Comparison of ENCODE assay signal across 15 cellular contexts in genomic region chr3:10645800-10646199, GRCh38.
DNase-seq lines count a peak whose midpoint lies in the region; ATAC-seq and TF ChIP-seq lines count a peak whose summit lies in the region.
"Had no signal": no experiment of that assay in that cellular context is flagged by ENCODE, and none has a peak within 500 bp of the region (broad histone marks: within the 10 kb centered on the region; RNA-seq: fewer than 3 reads in every experiment).

No MANE protein-coding gene starts in this region.

- peaks cover 5 to 39% (median 20%) of the 10 kb centered on the region in 5 donors for H3K27me3 Mint-ChIP-seq in naive thymus-derived CD8-positive, alpha-beta T cell
- peaks cover 33% of the 10 kb centered on the region for H3K27me3 Mint-ChIP-seq in progenitor cell of endocrine pancreas

- peaks cover 0 to under 1% (median 0%) of the 10 kb centered on the region in 3 donors for H3K36me3 Mint-ChIP-seq in naive thymus-derived CD8-positive, alpha-beta T cell
- no peaks in the 10 kb centered on the region for H3K36me3 Mint-ChIP-seq in progenitor cell of endocrine pancreas (ENCODE audit: insufficient read depth)
- H3K36me3 Mint-ChIP-seq: CD14-positive monocyte; CD4-positive, alpha-beta memory T cell had no signal

- peak; percentile 13 for DNase-seq in activated CD8-positive, alpha-beta memory T cell treated with anti-CD3 and anti-CD28 coated beads, Interleukin-2, amount 50 U/mL, for 48 hours
- DNase-seq in activated CD8-positive, alpha-beta memory T cell treated with anti-CD3 and anti-CD28 coated beads, Interleukin-2, amount 50 U/mL, for 4 hours = no peak
- DNase-seq in mesenteric fat pad (ENCODE audit: low spot score) (peak; percentile 37), posterior vena cava (ENCODE audit: low spot score) (peak; percentile 52), progenitor cell of endocrine pancreas (ENCODE audit: low spot score, unreplicated experiment) (no peak)
- no peak for DNase-seq in naive thymus-derived CD8-positive, alpha-beta T cell
- DNase-seq: 8988T; CD4-positive, alpha-beta memory T cell; DMS153; DMS79; GDM1; HCEC 1CT had no signal

- no peak overlapping the region for H3K4me3 Mint-ChIP-seq in naive thymus-derived CD8-positive, alpha-beta T cell
- H3K4me3 Mint-ChIP-seq in progenitor cell of endocrine pancreas (ENCODE audit: low read depth) = no peak overlapping the region
- H3K4me3 Mint-ChIP-seq: CD4-positive, alpha-beta memory T cell; GM23338 had no signal

- ATAC-seq in naive thymus-derived CD8-positive, alpha-beta T cell = no peak
- no peak for ATAC-seq in HG03280 (IDR thresholded peaks at IDR 0.05; ENCODE audit: unreplicated experiment)
- ATAC-seq: GM23338 had no signal

- intact Hi-C loops in posterior vena cava (cut with DNase I) = no loop called here

- POLR2A ChIA-PET in naive thymus-derived CD8-positive, alpha-beta T cell (lab: Charles Lee) = no interaction called here

- no peak overlapping the region for H3K27ac Mint-ChIP-seq in naive thymus-derived CD8-positive, alpha-beta T cell
- no peak overlapping the region for H3K27ac Mint-ChIP-seq in progenitor cell of endocrine pancreas
- H3K27ac Mint-ChIP-seq: CD14-positive monocyte; CD4-positive, alpha-beta memory T cell; GM23338 had no signal

- no peak for TF ChIP-seq CTCF in progenitor cell of endocrine pancreas (IDR thresholded peaks at IDR 0.05; ENCODE audit: unreplicated experiment)

- H3K9me3 Mint-ChIP-seq in naive thymus-derived CD8-positive, alpha-beta T cell = no peaks in the 10 kb centered on the region
- no peaks in the 10 kb centered on the region for H3K9me3 Mint-ChIP-seq in progenitor cell of endocrine pancreas (ENCODE audit: low read depth)
- H3K9me3 Mint-ChIP-seq: GM23338 had no signal

- H3K4me1 Mint-ChIP-seq in naive thymus-derived CD8-positive, alpha-beta T cell = no peaks in the 10 kb centered on the region
- H3K4me1 Mint-ChIP-seq in progenitor cell of endocrine pancreas (ENCODE audit: low read depth) = no peaks in the 10 kb centered on the region
- H3K4me1 Mint-ChIP-seq: CD14-positive monocyte; CD4-positive, alpha-beta memory T cell; GM23338 had no signal

Comparison
In these comparisons a context has a peak if more than half of its experiments do, and no peak if none do; other contexts are left out.
1. DNase-seq: peak in activated CD8-positive, alpha-beta memory T cell treated with anti-CD3 and anti-CD28 coated beads, Interleukin-2, amount 50 U/mL, for 48 hours (single experiment), mesenteric fat pad (single experiment) and posterior vena cava (single experiment); none in activated CD8-positive, alpha-beta memory T cell treated with anti-CD3 and anti-CD28 coated beads, Interleukin-2, amount 50 U/mL, for 4 hours (single experiment), naive thymus-derived CD8-positive, alpha-beta T cell (0 of 10) and progenitor cell of endocrine pancreas (single experiment).